20 cellular contexts compared by ENCODE assay signal in genomic region chr18:70523798-70524182, GRCh38.
"Had no signal": no experiment of that assay in that cellular context is flagged by ENCODE, and none has a peak within 500 bp of the region (broad histone marks: within the 10 kb centered on the region; RNA-seq: fewer than 3 reads in every experiment).

No MANE protein-coding gene starts in this region.

- H3K27me3 ChIP-seq: breast epithelium, esophagus muscularis mucosa, gastroesophageal sphincter, heart left ventricle, sigmoid colon, upper lobe of left lung had no signal

- H3K36me3 ChIP-seq: breast epithelium, esophagus muscularis mucosa, gastroesophageal sphincter, heart left ventricle, sigmoid colon, thoracic aorta, upper lobe of left lung had no signal

- DNase-seq: activated CD4-positive, alpha-beta T cell treated with anti-CD3 and anti-CD28 coated beads, Interleukin-2, amount 10 ng/mL, durations not matched to agents 7 days and 5 days; activated CD8-positive, alpha-beta memory T cell treated with anti-CD3 and anti-CD28 coated beads, Interleukin-2, amount 50 U/mL, for 4 hours; activated effector memory CD4-positive, alpha-beta T cell treated with Interleukin-2 at 50 U/mL for 16 hours; activated naive CD4-positive, alpha-beta T cell treated with anti-CD3 and anti-CD28 coated beads, Interleukin-2, amount 50 U/mL, for 16 hours; activated T-cell treated with anti-CD3 and anti-CD28 coated beads, Interleukin-2, amount 50 U/mL, for 4 hours; cerebellar nuclear complex; effector CD4-positive, alpha-beta T cell; heart left ventricle; left ventricle myocardium superior; nephron progenitor cell; nucleus accumbens; sigmoid colon; stimulated activated CD4-positive, alpha-beta T cell treated with anti-CD3 and anti-CD28 coated beads, Interleukin-4, amount 100 ng/mL, for 4 hours; T1000; upper lobe of left lung had no signal

- H3K4me1 ChIP-seq: breast epithelium, esophagus muscularis mucosa, gastroesophageal sphincter, heart left ventricle, sigmoid colon, upper lobe of left lung had no signal

- H3K9me3 ChIP-seq: breast epithelium, esophagus muscularis mucosa, gastroesophageal sphincter, heart left ventricle, sigmoid colon, thoracic aorta, upper lobe of left lung had no signal

- H3K27ac ChIP-seq: breast epithelium, esophagus muscularis mucosa, gastroesophageal sphincter, heart left ventricle, sigmoid colon, thoracic aorta, upper lobe of left lung had no signal

- H3K4me3 ChIP-seq: breast epithelium, esophagus muscularis mucosa, gastroesophageal sphincter, heart left ventricle, sigmoid colon, thoracic aorta, upper lobe of left lung had no signal

- ATAC-seq: activated T-cell treated with anti-CD3 and anti-CD28 coated beads, Interleukin-2, amount 50 U/mL, for 4 hours; gastroesophageal sphincter; heart left ventricle; left ventricle myocardium superior; stimulated activated memory B cell treated with anti-CD40 and anti-IgM and Interleukin-4, amounts not matched to agents 10 μg/mL and 1 μg/mL and 100 μg/mL, for 72 hours had no signal
